ENCODE assay signal across 22 cellular contexts in the genomic region with DNA sequence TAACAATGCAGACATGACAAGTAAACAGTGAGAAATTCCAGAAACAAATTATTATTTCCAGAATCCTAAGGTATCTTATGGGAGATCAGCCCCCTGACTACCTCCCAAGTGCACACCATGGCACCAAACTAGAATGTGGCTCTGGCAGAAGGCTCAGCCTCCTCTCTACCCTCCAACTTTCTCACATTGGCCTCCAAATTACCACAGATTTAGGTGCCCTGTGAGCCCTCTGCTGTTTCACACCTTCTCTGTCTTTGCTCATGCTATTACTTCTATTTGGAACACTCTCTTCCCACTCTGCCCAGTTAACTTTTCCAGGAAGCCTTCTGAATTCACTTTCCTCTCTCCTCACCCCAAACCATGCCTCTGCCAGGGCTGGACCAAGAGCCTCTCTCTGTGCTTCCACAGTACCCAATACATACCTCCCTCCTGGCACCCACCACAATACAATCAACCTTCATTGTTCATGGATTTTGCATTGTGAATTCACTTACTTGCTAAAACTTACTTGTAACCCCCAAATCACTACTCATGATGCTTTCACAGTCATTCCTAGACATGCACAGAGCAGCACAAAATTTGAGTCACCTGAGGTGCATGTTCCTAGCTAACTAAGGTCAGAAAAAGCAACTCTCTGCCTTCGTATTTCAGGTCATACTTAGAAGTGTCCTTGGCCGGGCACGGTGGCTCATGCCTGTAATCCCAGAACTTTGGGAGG. TPM values are rescaled to one million over a fixed set of nuclear protein-coding genes. Genes with fewer than 3 reads are reported as not detected.
DNase-seq lines count a peak whose midpoint lies in the region; ATAC-seq, FAIRE-seq and TF ChIP-seq lines count a peak whose summit lies in the region.
"Had no signal": no experiment of that assay in that cellular context is flagged by ENCODE, and none has a peak within 500 bp of the region (broad histone marks: within the 10 kb centered on the region; RNA-seq: fewer than 3 reads in every experiment).

No MANE protein-coding gene starts in this region.

- ATAC-seq in natural killer cell treated with Interleukin-12 subunit alpha and Interleukin-12 subunit beta and Interleukin-15 and Interleukin-18, amount 100 ng/mL, for 72 hours: peak; percentile 52 to 81
- ATAC-seq in body of pancreas (no peak), sciatic nerve (no peak)
- ATAC-seq: mucosa of descending colon had no signal

- peaks cover 0 to 7% of the 10 kb centered on the region in 2 donors for H3K36me3 ChIP-seq in body of pancreas (replicated peaks in 1 of 2; ENCODE audit: insufficient read depth in 1 of 2, low read depth in 2 of 2)
- H3K36me3 ChIP-seq: uterus had no signal

- no peak for TF ChIP-seq POLR2A in GM12891 (IDR thresholded peaks at IDR 0.05; ENCODE audit: low read depth, low read length)
- TF ChIP-seq POLR2A in body of pancreas (IDR thresholded peaks at IDR 0.05): no peak

- WGBS in body of pancreas, 2 donors: 91 to 93% methylated on average over 2 to 3 of the region's 3 CpGs

- peak overlapping the region; percentile 52 for H3K4me3 Mint-ChIP-seq in activated T-helper 1 cell treated with anti-CD3 and anti-CD28 coated beads, Interleukin-12 subunit alpha, Interleukin-12 subunit beta, Interleukin-2, Interleukin-4 antibody, amounts not matched to agents 30 ng/mL and 10 ng/mL and 1 ng/mL, durations not matched to agents 14 hours and 24 hours and 36 hours
- peak overlapping the region; percentile 86 for H3K4me3 Mint-ChIP-seq in natural killer cell treated with Interleukin-12 subunit alpha and Interleukin-12 subunit beta and Interleukin-15 and Interleukin-18, amount 100 ng/mL, for 72 hours
- no peak overlapping the region for H3K4me3 Mint-ChIP-seq in osteocyte (ENCODE audit: unreplicated experiment)

- peak overlapping the region; percentile 92 for H3K27ac Mint-ChIP-seq in activated T-helper 1 cell treated with anti-CD3 and anti-CD28 coated beads, Interleukin-12 subunit alpha, Interleukin-12 subunit beta, Interleukin-2, Interleukin-4 antibody, amounts not matched to agents 30 ng/mL and 10 ng/mL and 1 ng/mL, durations not matched to agents 14 hours and 24 hours and 36 hours
- peak overlapping the region; percentile 54 to 82 for H3K27ac Mint-ChIP-seq in natural killer cell treated with Interleukin-12 subunit alpha and Interleukin-12 subunit beta and Interleukin-15 and Interleukin-18, amount 100 ng/mL, for 72 hours
- H3K27ac Mint-ChIP-seq in osteocyte (ENCODE audit: unreplicated experiment): no peak overlapping the region

- H3K9me3 Mint-ChIP-seq in activated T-helper 1 cell treated with anti-CD3 and anti-CD28 coated beads, Interleukin-12 subunit alpha, Interleukin-12 subunit beta, Interleukin-2, Interleukin-4 antibody, amounts not matched to agents 30 ng/mL and 10 ng/mL and 1 ng/mL, durations not matched to agents 14 hours and 24 hours and 36 hours: no peaks in the 10 kb centered on the region
- no peaks in the 10 kb centered on the region for H3K9me3 Mint-ChIP-seq in natural killer cell treated with Interleukin-12 subunit alpha and Interleukin-12 subunit beta and Interleukin-15 and Interleukin-18, amount 100 ng/mL, for 72 hours
- no peaks in the 10 kb centered on the region for H3K9me3 Mint-ChIP-seq in osteocyte (ENCODE audit: unreplicated experiment)

- H3K9me3 ChIP-seq in body of pancreas: no peaks in the 10 kb centered on the region
- H3K9me3 ChIP-seq: mucosa of descending colon, uterus had no signal

- peak; percentile 66 for FAIRE-seq in GM12891 (lab: Jason Lieb, UNC)
- FAIRE-seq: RCC 7860 had no signal

- TF ChIP-seq CTCF in body of pancreas (IDR thresholded peaks at IDR 0.05) (no peak), osteocyte (IDR thresholded peaks at IDR 0.05) (no peak)

- H3K27me3 ChIP-seq in body of pancreas: no peaks in the 10 kb centered on the region
- H3K27me3 ChIP-seq: hepatocyte, uterus had no signal

- H3K27me3 Mint-ChIP-seq in activated T-helper 1 cell treated with anti-CD3 and anti-CD28 coated beads, Interleukin-12 subunit alpha, Interleukin-12 subunit beta, Interleukin-2, Interleukin-4 antibody, amounts not matched to agents 30 ng/mL and 10 ng/mL and 1 ng/mL, durations not matched to agents 14 hours and 24 hours and 36 hours (ENCODE audit: insufficient read depth): no peaks in the 10 kb centered on the region
- H3K27me3 Mint-ChIP-seq in natural killer cell treated with Interleukin-12 subunit alpha and Interleukin-12 subunit beta and Interleukin-15 and Interleukin-18, amount 100 ng/mL, for 72 hours: no peaks in the 10 kb centered on the region
- H3K27me3 Mint-ChIP-seq in osteocyte (ENCODE audit: unreplicated experiment): no peaks in the 10 kb centered on the region

- peaks cover 34% of the 10 kb centered on the region for H3K36me3 Mint-ChIP-seq in activated T-helper 1 cell treated with anti-CD3 and anti-CD28 coated beads, Interleukin-12 subunit alpha, Interleukin-12 subunit beta, Interleukin-2, Interleukin-4 antibody, amounts not matched to agents 30 ng/mL and 10 ng/mL and 1 ng/mL, durations not matched to agents 14 hours and 24 hours and 36 hours (ENCODE audit: low read depth)
- H3K36me3 Mint-ChIP-seq in natural killer cell treated with Interleukin-12 subunit alpha and Interleukin-12 subunit beta and Interleukin-15 and Interleukin-18, amount 100 ng/mL, for 72 hours: peaks cover 16% of the 10 kb centered on the region
- H3K36me3 Mint-ChIP-seq in osteocyte (ENCODE audit: unreplicated experiment): peaks cover 24% of the 10 kb centered on the region

- intact Hi-C loops in activated T-helper 1 cell treated with anti-CD3 and anti-CD28 coated beads, Interleukin-12 subunit alpha, Interleukin-12 subunit beta, Interleukin-2, Interleukin-4 antibody, amounts not matched to agents 30 ng/mL and 10 ng/mL and 1 ng/mL, durations not matched to agents 14 hours and 24 hours and 36 hours (cut with micrococcal nuclease): loop anchor here (1.0 kb wide), 1 partner anchor 9 kb away; no protein-coding TSS in a partner anchor
- intact Hi-C loops in body of pancreas (cut with DNase I): no loop called here
- intact Hi-C loops in sciatic nerve (cut with DNase I): no loop called here

- peak; percentile 67 for DNase-seq in activated CD8-positive, alpha-beta memory T cell treated with anti-CD3 and anti-CD28 coated beads for 24 hours
- DNase-seq in activated CD8-positive, alpha-beta memory T cell treated with anti-CD3 and anti-CD28 coated beads, Interleukin-2, amount 50 U/mL, for 48 hours: no peak
- DNase-seq in GM12891 (ENCODE audit: insufficient read length, low spot score) (no peak), body of pancreas (no peak), sciatic nerve (ENCODE audit: low spot score) (no peak), osteocyte (ENCODE audit: extremely low spot score, unreplicated experiment) (no peak)
- DNase-seq in activated T-helper 1 cell treated with anti-CD3 and anti-CD28 coated beads, Interleukin-12 subunit alpha, Interleukin-12 subunit beta, Interleukin-2, Interleukin-4 antibody, amounts not matched to agents 30 ng/mL and 10 ng/mL and 1 ng/mL, durations not matched to agents 14 hours and 24 hours and 36 hours (ENCODE audit: low spot score): no peak
- DNase-seq in natural killer cell treated with Interleukin-12 subunit alpha and Interleukin-12 subunit beta and Interleukin-15 and Interleukin-18, amount 100 ng/mL, for 72 hours (ENCODE audit: low spot score): no peak
- DNase-seq: C1 segment of cervical spinal cord; caudate nucleus; GDM1; GOT3; mucosa of descending colon; NCI-H1105 treated with DMSO at 0.1 percent for 48 hours; NCI-H2081 treated with DMSO at 0.1 percent for 48 hours; NCI-H510A treated with DMSO at 0.1 percent for 48 hours; NK-92 treated with Interleukin-12 subunit alpha and Interleukin-12 subunit beta, amount 100 ng/mL, for 24 hours; T-helper 9 cell; uterus had no signal

- peaks cover 62% of the 10 kb centered on the region for H3K4me1 Mint-ChIP-seq in activated T-helper 1 cell treated with anti-CD3 and anti-CD28 coated beads, Interleukin-12 subunit alpha, Interleukin-12 subunit beta, Interleukin-2, Interleukin-4 antibody, amounts not matched to agents 30 ng/mL and 10 ng/mL and 1 ng/mL, durations not matched to agents 14 hours and 24 hours and 36 hours (ENCODE audit: low read depth)
- peaks cover 47 to 56% of the 10 kb centered on the region in 2 donors for H3K4me1 Mint-ChIP-seq in natural killer cell treated with Interleukin-12 subunit alpha and Interleukin-12 subunit beta and Interleukin-15 and Interleukin-18, amount 100 ng/mL, for 72 hours (ENCODE audit: low read depth in 2 of 2)
- no peaks in the 10 kb centered on the region for H3K4me1 Mint-ChIP-seq in osteocyte (ENCODE audit: unreplicated experiment)

- H3K27ac ChIP-seq in body of pancreas: no peak overlapping the region
- H3K27ac ChIP-seq: hepatocyte, HL-60, uterus had no signal

- no peaks in the 10 kb centered on the region for H3K4me1 ChIP-seq in body of pancreas
- H3K4me1 ChIP-seq: uterus had no signal

- H3K4me3 ChIP-seq in body of pancreas: no peak overlapping the region
- H3K4me3 ChIP-seq: hepatocyte, mucosa of descending colon, uterus had no signal

TF ChIP-seq in GM12891, 5 proteins besides CTCF, POLR2A, EP300 and RAD21:
- TF ChIP-seq POLR2AphosphoS5 (IDR thresholded peaks at IDR 0.05; ENCODE audit: low read depth, low read length) (no peak), POU2F2 (IDR thresholded peaks at IDR 0.05; ENCODE audit: low read depth, low read length) (no peak), PAX5 (IDR thresholded peaks at IDR 0.05; ENCODE audit: insufficient read depth, low read length, severe bottlenecking) (no peak), SPI1 (IDR thresholded peaks at IDR 0.05; ENCODE audit: low read depth, low read length) (no peak), TAF1 (IDR thresholded peaks at IDR 0.05; ENCODE audit: low read depth, low read length) (no peak)

RNA-seq across cellular contexts. Expression of a gene that starts 31.4 kb away (rescaled TPM):
- 26.3 TPM for polyA plus RNA-seq in GM12891 (2012; ENCODE audit: low read depth, missing spikeins)
- 35.3 and 39.5 TPM in 2 replicates for total RNA-seq in activated T-helper 1 cell treated with anti-CD3 and anti-CD28 coated beads, Interleukin-12 subunit alpha, Interleukin-12 subunit beta, Interleukin-2, Interleukin-4 antibody, amounts not matched to agents 30 ng/mL and 10 ng/mL and 1 ng/mL, durations not matched to agents 14 hours and 24 hours and 36 hours
- 10 to 100 TPM; 33.6 to 74.7 TPM for total RNA-seq in natural killer cell treated with Interleukin-12 subunit alpha and Interleukin-12 subunit beta and Interleukin-15 and Interleukin-18, amount 100 ng/mL, for 72 hours
- total RNA-seq in body of pancreas: 10 to 100 TPM; 12.5 to 22.1 TPM
- 58.7 TPM for total RNA-seq in sciatic nerve
- 36.7 and 38.4 TPM in 2 replicates for total RNA-seq in osteocyte

RNA-seq across cellular contexts. Expression of a gene that starts 31.6 kb away (rescaled TPM):
- polyA plus RNA-seq in GM12891 (2012; ENCODE audit: low read depth, missing spikeins): 18.4 TPM
- total RNA-seq in activated T-helper 1 cell treated with anti-CD3 and anti-CD28 coated beads, Interleukin-12 subunit alpha, Interleukin-12 subunit beta, Interleukin-2, Interleukin-4 antibody, amounts not matched to agents 30 ng/mL and 10 ng/mL and 1 ng/mL, durations not matched to agents 14 hours and 24 hours and 36 hours: 14.9 and 17.4 TPM in 2 replicates
- total RNA-seq in natural killer cell treated with Interleukin-12 subunit alpha and Interleukin-12 subunit beta and Interleukin-15 and Interleukin-18, amount 100 ng/mL, for 72 hours: 10 to 100 TPM; 19.8 to 21.3 TPM
- total RNA-seq in body of pancreas (1 to 10 TPM; 4.6 to 9.3 TPM), sciatic nerve (10.0 TPM), osteocyte (16.3 and 18.9 TPM in 2 replicates)

Comparison
In these comparisons a context has a peak if more than half of its experiments do, and no peak if none do; other contexts are left out.
1. ATAC-seq: peak in natural killer cell treated with Interleukin-12 subunit alpha and Interleukin-12 subunit beta and Interleukin-15 and Interleukin-18, amount 100 ng/mL, for 72 hours (2 of 2); none in body of pancreas (single experiment) and sciatic nerve (single experiment).